20 cellular contexts compared by ENCODE assay signal in genomic region chr17:39787743-39788484, GRCh38. TPM values are rescaled to one million over a fixed set of nuclear protein-coding genes. Genes with fewer than 3 reads are reported as not detected.
A peak's percentile ranks its signal among the peaks of the same experiment; 100 is the strongest.
DNase-seq lines count a peak whose midpoint lies in the region; ATAC-seq and TF ChIP-seq lines count a peak whose summit lies in the region.
"Had no signal": no experiment of that assay in that cellular context is flagged by ENCODE, and none has a peak within 500 bp of the region (broad histone marks: within the 10 kb centered on the region; RNA-seq: fewer than 3 reads in every experiment).

No MANE protein-coding gene starts in this region.

- no peaks in the 10 kb centered on the region for H4K20me1 ChIP-seq in SU-DHL-6 (ENCODE audit: low read depth, low read length)

- H3K79me2 ChIP-seq in SU-DHL-6 (ENCODE audit: insufficient read depth, low read length), result peaks cover 21% of the 10 kb centered on the region; the same call in 1 of the 2 replicates

- H3K27ac ChIP-seq in SU-DHL-6 (ENCODE audit: low read depth, low read length) (peak overlapping the region; percentile 51), left ventricle myocardium inferior (replicated peaks) (no peak overlapping the region)
- H3K27ac ChIP-seq: right atrium auricular region, upper lobe of left lung had no signal

- H3K4me3 ChIP-seq in SU-DHL-6 (ENCODE audit: insufficient read depth, low read length, poor library complexity, severe bottlenecking) (no peak overlapping the region), left ventricle myocardium inferior (no peak overlapping the region)
- H3K4me3 ChIP-seq: right atrium auricular region, upper lobe of left lung had no signal

- H3K9ac ChIP-seq in SU-DHL-6 (ENCODE audit: low read length), result no peak overlapping the region

- H3K27me3 ChIP-seq in SU-DHL-6 (ENCODE audit: low read length) (no peaks in the 10 kb centered on the region), left ventricle myocardium inferior (ENCODE audit: low read depth) (peaks cover 72% of the 10 kb centered on the region)
- H3K27me3 ChIP-seq: right atrium auricular region, upper lobe of left lung had no signal

- H3K9me3 ChIP-seq in SU-DHL-6 (ENCODE audit: insufficient read depth, low read length) (no peaks in the 10 kb centered on the region), left ventricle myocardium inferior (replicated peaks) (no peaks in the 10 kb centered on the region)
- H3K9me3 ChIP-seq: right atrium auricular region, upper lobe of left lung had no signal

- H3K4me1 Mint-ChIP-seq in stimulated activated naive CD8-positive, alpha-beta T cell treated with anti-CD3 and anti-CD28 coated beads, Interleukin-15, Interleukin-2, amounts not matched to agents 100 ng/mL and 50 ng/mL, for 24 hours (ENCODE audit: low read depth), result peaks cover 84% of the 10 kb centered on the region
- H3K4me1 Mint-ChIP-seq in immature natural killer cell, result peaks cover 46 to 70% of the 10 kb centered on the region in 2 donors
- H3K4me1 Mint-ChIP-seq: brain had no signal

- H3K36me3 ChIP-seq in SU-DHL-6 (ENCODE audit: low read length) (peaks cover 70% of the 10 kb centered on the region), left ventricle myocardium inferior (no peaks in the 10 kb centered on the region)
- H3K36me3 ChIP-seq: right atrium auricular region, upper lobe of left lung had no signal

- H3K36me3 Mint-ChIP-seq in stimulated activated naive CD8-positive, alpha-beta T cell treated with anti-CD3 and anti-CD28 coated beads, Interleukin-15, Interleukin-2, amounts not matched to agents 100 ng/mL and 50 ng/mL, for 24 hours (ENCODE audit: low read depth), result peaks cover 86% of the 10 kb centered on the region
- H3K36me3 Mint-ChIP-seq in immature natural killer cell, result peaks cover 35 to 57% (median 45%) of the 10 kb centered on the region in 3 donors
- H3K36me3 Mint-ChIP-seq: brain had no signal

- intact Hi-C loops in left ventricle myocardium inferior (cut with micrococcal nuclease), result no loop called here

- no peaks in the 10 kb centered on the region for H3K9me3 Mint-ChIP-seq in stimulated activated naive CD8-positive, alpha-beta T cell treated with anti-CD3 and anti-CD28 coated beads, Interleukin-15, Interleukin-2, amounts not matched to agents 100 ng/mL and 50 ng/mL, for 24 hours
- H3K9me3 Mint-ChIP-seq in immature natural killer cell, result no peaks in the 10 kb centered on the region
- H3K9me3 Mint-ChIP-seq: activated naive CD8-positive, alpha-beta T cell treated with anti-CD3 and anti-CD28 coated beads, Interleukin-2, amount 10 ng/mL, durations not matched to agents 7 days and 5 days; brain; HFFc6; stimulated activated naive CD8-positive, alpha-beta T cell treated with anti-CD3 and anti-CD28 coated beads, Interleukin-15, amount 100 ng/mL, for 72 hours had no signal

- TF ChIP-seq CTCF in SU-DHL-6 (IDR thresholded peaks at IDR 0.05; ENCODE audit: insufficient read depth, low read length, poor library complexity, severe bottlenecking), result no peak
- no peak for TF ChIP-seq CTCF in left ventricle myocardium inferior (IDR thresholded peaks at IDR 0.05; ENCODE audit: borderline replicate concordance)

- no peak overlapping the region for H3K4me3 Mint-ChIP-seq in stimulated activated naive CD8-positive, alpha-beta T cell treated with anti-CD3 and anti-CD28 coated beads, Interleukin-15, Interleukin-2, amounts not matched to agents 100 ng/mL and 50 ng/mL, for 24 hours
- no peak overlapping the region for H3K4me3 Mint-ChIP-seq in immature natural killer cell
- H3K4me3 Mint-ChIP-seq: activated naive CD8-positive, alpha-beta T cell treated with anti-CD3 and anti-CD28 coated beads, Interleukin-2, amount 10 ng/mL, durations not matched to agents 7 days and 5 days; brain; HFFc6; stimulated activated naive CD8-positive, alpha-beta T cell treated with anti-CD3 and anti-CD28 coated beads, Interleukin-15, amount 100 ng/mL, for 72 hours had no signal

- H2AFZ ChIP-seq in SU-DHL-6 (ENCODE audit: low read depth, low read length, severe bottlenecking), result no peak overlapping the region

- peak overlapping the region; percentile 33 for H3K27ac Mint-ChIP-seq in stimulated activated naive CD8-positive, alpha-beta T cell treated with anti-CD3 and anti-CD28 coated beads, Interleukin-15, Interleukin-2, amounts not matched to agents 100 ng/mL and 50 ng/mL, for 24 hours
- peak overlapping the region in 5 of 6 donors; percentile 1 to 74 (median 41) for H3K27ac Mint-ChIP-seq in immature natural killer cell
- H3K27ac Mint-ChIP-seq: activated naive CD8-positive, alpha-beta T cell treated with anti-CD3 and anti-CD28 coated beads, Interleukin-2, amount 10 ng/mL, durations not matched to agents 7 days and 5 days; brain; HFFc6; stimulated activated naive CD8-positive, alpha-beta T cell treated with anti-CD3 and anti-CD28 coated beads, Interleukin-15, amount 100 ng/mL, for 72 hours had no signal

- no peaks in the 10 kb centered on the region for H3K4me1 ChIP-seq in left ventricle myocardium inferior
- H3K4me1 ChIP-seq: right atrium auricular region had no signal

- ATAC-seq in stimulated activated naive CD8-positive, alpha-beta T cell treated with anti-CD3 and anti-CD28 coated beads, Interleukin-15, Interleukin-2, amounts not matched to agents 100 U/mL and 50 U/mL, for 24 hours, result no peak
- ATAC-seq in GM19397 (IDR thresholded peaks at IDR 0.05; ENCODE audit: unreplicated experiment), result no peak
- no peak for ATAC-seq in HG03159 (IDR thresholded peaks at IDR 0.05; ENCODE audit: unreplicated experiment)
- ATAC-seq: stimulated activated naive CD8-positive, alpha-beta T cell treated with anti-CD3 and anti-CD28 coated beads, Interleukin-15, amount 100 ng/mL, for 72 hours had no signal

- DNase-seq in stimulated activated naive CD8-positive, alpha-beta T cell treated with anti-CD3 and anti-CD28 coated beads, Interleukin-15, Interleukin-2, amounts not matched to agents 100 U/mL and 50 U/mL, for 24 hours, result no peak
- DNase-seq in immature natural killer cell (no peak), left ventricle myocardium inferior (no peak), activated T-cell treated with anti-CD3 and anti-CD28 coated beads for 4 hours (no peak)
- DNase-seq: activated naive CD8-positive, alpha-beta T cell treated with anti-CD3 and anti-CD28 coated beads, Interleukin-2, amount 10 ng/mL, durations not matched to agents 7 days and 5 days; activated T-cell treated with anti-CD3 and anti-CD28 coated beads, Interleukin-2, amount 50 U/mL, for 1 hour; foreskin fibroblast; HFFc6; NCI-H2227 treated with DMSO at 0.1 percent for 48 hours; occipital lobe; stimulated activated naive CD8-positive, alpha-beta T cell treated with anti-CD3 and anti-CD28 coated beads, Interleukin-15, amount 100 ng/mL, for 72 hours; upper lobe of left lung had no signal

- H3K4me2 ChIP-seq in SU-DHL-6 (ENCODE audit: low read depth, low read length, poor library complexity, severe bottlenecking), result no peak overlapping the region

- no peaks in the 10 kb centered on the region for H3K9me2 ChIP-seq in SU-DHL-6 (replicated peaks; ENCODE audit: insufficient read depth, low read length)

- H3F3A ChIP-seq in SU-DHL-6 (ENCODE audit: insufficient read depth), result peaks cover 30% of the 10 kb centered on the region

- no peaks in the 10 kb centered on the region for H3K27me3 Mint-ChIP-seq in stimulated activated naive CD8-positive, alpha-beta T cell treated with anti-CD3 and anti-CD28 coated beads, Interleukin-15, Interleukin-2, amounts not matched to agents 100 ng/mL and 50 ng/mL, for 24 hours
- peaks cover 0 to 2% (median 0%) of the 10 kb centered on the region in 3 donors for H3K27me3 Mint-ChIP-seq in immature natural killer cell (ENCODE audit: low read depth in 3 of 3)
- H3K27me3 Mint-ChIP-seq: activated naive CD8-positive, alpha-beta T cell treated with anti-CD3 and anti-CD28 coated beads, Interleukin-2, amount 10 ng/mL, durations not matched to agents 7 days and 5 days; stimulated activated naive CD8-positive, alpha-beta T cell treated with anti-CD3 and anti-CD28 coated beads, Interleukin-15, amount 100 ng/mL, for 72 hours had no signal

RNA-seq across cellular contexts. Expression of gene GRB7, which starts 50.2 kb away (rescaled TPM):
- not detected for polyA plus RNA-seq in immature natural killer cell
- 1.1 TPM for total RNA-seq in left ventricle myocardium inferior
- total RNA-seq: endothelial cell of umbilical vein, HFFc6, HT1080, occipital lobe had no signal

RNA-seq across cellular contexts. Expression of gene MIEN1, which starts 57.6 kb away (rescaled TPM):
- polyA plus RNA-seq in immature natural killer cell, result 100 to 1,000 TPM; 181 to 197 (median 181) TPM
- 57.1 TPM for total RNA-seq in left ventricle myocardium inferior
